Comparison of ENCODE assay signal across 13 cellular contexts in the genomic region with DNA sequence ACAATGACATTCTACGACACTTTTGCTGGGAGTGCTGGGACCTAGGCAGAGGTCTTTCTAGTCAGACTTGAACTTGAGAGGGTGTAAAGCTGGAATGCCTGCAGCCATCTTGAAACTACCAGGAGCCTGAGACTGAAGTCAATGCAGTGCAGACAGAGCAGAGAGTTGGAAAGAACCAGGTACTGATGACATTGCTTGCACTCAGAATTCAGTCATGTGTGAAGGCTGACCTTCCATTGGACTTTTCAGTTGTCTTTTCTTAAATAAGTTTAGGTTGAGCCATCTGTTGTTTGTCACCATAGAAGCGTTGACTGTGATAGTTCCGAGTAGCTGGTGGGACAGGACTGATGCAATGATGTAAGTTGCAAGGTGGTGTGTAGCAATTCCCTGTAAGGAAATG. TPM values are rescaled to one million over a fixed set of nuclear protein-coding genes. Genes with fewer than 3 reads are reported as not detected.
DNase-seq lines count a peak whose midpoint lies in the region; ATAC-seq lines count a peak whose summit lies in the region.
"Had no signal": no experiment of that assay in that cellular context is flagged by ENCODE, and none has a peak within 500 bp of the region (broad histone marks: within the 10 kb centered on the region; RNA-seq: fewer than 3 reads in every experiment).

No MANE protein-coding gene starts in this region.

- no peaks in the 10 kb centered on the region for H3K9me3 Mint-ChIP-seq in activated CD4-positive, alpha-beta T cell treated with anti-CD3 and anti-CD28 coated beads, Interleukin-2, amount 10 ng/mL, durations not matched to agents 24 days and 14 days
- H3K9me3 Mint-ChIP-seq in activated CD4-positive, alpha-beta T cell treated with anti-CD3 and anti-CD28 coated beads, Interleukin-2, amount 10 ng/mL, durations not matched to agents 7 days and 5 days = no peaks in the 10 kb centered on the region
- H3K9me3 Mint-ChIP-seq: CD8-positive, alpha-beta T cell had no signal

- POLR2A ChIA-PET in activated CD4-positive, alpha-beta T cell treated with anti-CD3 and anti-CD28 coated beads, Interleukin-2, amount 10 ng/mL, durations not matched to agents 7 days and 5 days (lab: Charles Lee) = no interaction called here

- CTCF ChIA-PET in activated CD4-positive, alpha-beta T cell treated with anti-CD3 and anti-CD28 coated beads, Interleukin-2, amount 10 ng/mL, durations not matched to agents 7 days and 5 days (lab: Charles Lee) = no interaction called here

- intact Hi-C loops in activated CD4-positive, alpha-beta T cell treated with anti-CD3 and anti-CD28 coated beads, Interleukin-2, amount 10 ng/mL, durations not matched to agents 24 days and 14 days (cut with micrococcal nuclease) = no loop called here

- H3K27ac Mint-ChIP-seq in activated CD4-positive, alpha-beta T cell treated with anti-CD3 and anti-CD28 coated beads, Interleukin-2, amount 10 ng/mL, durations not matched to agents 24 days and 14 days = no peak overlapping the region
- H3K27ac Mint-ChIP-seq in activated CD4-positive, alpha-beta T cell treated with anti-CD3 and anti-CD28 coated beads, Interleukin-2, amount 10 ng/mL, durations not matched to agents 7 days and 5 days = no peak overlapping the region
- H3K27ac Mint-ChIP-seq: CD8-positive, alpha-beta T cell; H9 had no signal

- no peak overlapping the region for H3K4me3 Mint-ChIP-seq in activated CD4-positive, alpha-beta T cell treated with anti-CD3 and anti-CD28 coated beads, Interleukin-2, amount 10 ng/mL, durations not matched to agents 24 days and 14 days
- H3K4me3 Mint-ChIP-seq in activated CD4-positive, alpha-beta T cell treated with anti-CD3 and anti-CD28 coated beads, Interleukin-2, amount 10 ng/mL, durations not matched to agents 7 days and 5 days = no peak overlapping the region
- H3K4me3 Mint-ChIP-seq: CD8-positive, alpha-beta T cell; H9 had no signal

- ATAC-seq in GM21529 (IDR thresholded peaks at IDR 0.05; ENCODE audit: unreplicated experiment) (no peak), left lobe of liver (no peak)
- ATAC-seq: A549; CD8-positive, alpha-beta T cell had no signal

- no peaks in the 10 kb centered on the region for H3K4me1 Mint-ChIP-seq in activated CD4-positive, alpha-beta T cell treated with anti-CD3 and anti-CD28 coated beads, Interleukin-2, amount 10 ng/mL, durations not matched to agents 24 days and 14 days
- peaks cover 2% of the 10 kb centered on the region for H3K4me1 Mint-ChIP-seq in activated CD4-positive, alpha-beta T cell treated with anti-CD3 and anti-CD28 coated beads, Interleukin-2, amount 10 ng/mL, durations not matched to agents 7 days and 5 days

- peaks cover 30% of the 10 kb centered on the region for H3K27me3 Mint-ChIP-seq in activated CD4-positive, alpha-beta T cell treated with anti-CD3 and anti-CD28 coated beads, Interleukin-2, amount 10 ng/mL, durations not matched to agents 24 days and 14 days
- H3K27me3 Mint-ChIP-seq in activated CD4-positive, alpha-beta T cell treated with anti-CD3 and anti-CD28 coated beads, Interleukin-2, amount 10 ng/mL, durations not matched to agents 7 days and 5 days = peaks cover 28% of the 10 kb centered on the region

- DNase-seq in activated CD4-positive, alpha-beta T cell treated with anti-CD3 and anti-CD28 coated beads, Interleukin-2, amount 10 ng/mL, durations not matched to agents 24 days and 14 days = peak; percentile 26
- DNase-seq in activated CD4-positive, alpha-beta T cell treated with anti-CD3 and anti-CD28 coated beads, Interleukin-2, amount 10 ng/mL, durations not matched to agents 7 days and 5 days = no peak
- peak; percentile 91 for DNase-seq in SK-N-DZ (ENCODE audit: low spot score)
- DNase-seq in renal cortical epithelial cell (ENCODE audit: low read depth) = peak; percentile 25
- DNase-seq in left lobe of liver (ENCODE audit: low spot score) = no peak
- DNase-seq: BE2C; CD8-positive, alpha-beta T cell; COR-L47; GOT3; H9 had no signal

- no peaks in the 10 kb centered on the region for H3K36me3 Mint-ChIP-seq in activated CD4-positive, alpha-beta T cell treated with anti-CD3 and anti-CD28 coated beads, Interleukin-2, amount 10 ng/mL, durations not matched to agents 24 days and 14 days (ENCODE audit: low read depth)
- H3K36me3 Mint-ChIP-seq in activated CD4-positive, alpha-beta T cell treated with anti-CD3 and anti-CD28 coated beads, Interleukin-2, amount 10 ng/mL, durations not matched to agents 7 days and 5 days (ENCODE audit: low read depth) = no peaks in the 10 kb centered on the region
- H3K36me3 Mint-ChIP-seq: CD8-positive, alpha-beta T cell had no signal

RNA-seq across cellular contexts. Expression of gene PLPP4, which starts 3.1 kb away (rescaled TPM):
- total RNA-seq in activated CD4-positive, alpha-beta T cell treated with anti-CD3 and anti-CD28 coated beads, Interleukin-2, amount 10 ng/mL, durations not matched to agents 24 days and 14 days = not detected in 2 replicates
- not detected for total RNA-seq in activated CD4-positive, alpha-beta T cell treated with anti-CD3 and anti-CD28 coated beads, Interleukin-2, amount 10 ng/mL, durations not matched to agents 7 days and 5 days
- 1.8 and 5.7 TPM in 2 replicates for polyA plus RNA-seq in SK-N-DZ (2014; cell fraction: cytosol; rRNA removed)
- polyA plus RNA-seq in SK-N-DZ (2014; cell fraction: nucleus; rRNA removed) = 0.98 and 2.2 TPM in 2 replicates
- total RNA-seq in renal cortical epithelial cell (20.0 and 30.3 TPM in 2 replicates), left lobe of liver (0.48 TPM)
- total RNA-seq: CD8-positive, alpha-beta T cell; H9 had no signal
- polyA plus RNA-seq: A549, AG04450 had no signal

Comparison
In these comparisons a context has a peak if more than half of its experiments do, and no peak if none do; other contexts are left out.
1. DNase-seq: peak in activated CD4-positive, alpha-beta T cell treated with anti-CD3 and anti-CD28 coated beads, Interleukin-2, amount 10 ng/mL, durations not matched to agents 24 days and 14 days (single experiment), SK-N-DZ (single experiment) and renal cortical epithelial cell (single experiment); none in activated CD4-positive, alpha-beta T cell treated with anti-CD3 and anti-CD28 coated beads, Interleukin-2, amount 10 ng/mL, durations not matched to agents 7 days and 5 days (single experiment) and left lobe of liver (single experiment).
2. RNA of gene PLPP4, which starts 3.1 kb away (total RNA-seq): 20.0 to 30.3 TPM in renal cortical epithelial cell; 0.48 TPM in left lobe of liver (single experiment), not detected in activated CD4-positive, alpha-beta T cell treated with anti-CD3 and anti-CD28 coated beads, Interleukin-2, amount 10 ng/mL, durations not matched to agents 24 days and 14 days and not detected in activated CD4-positive, alpha-beta T cell treated with anti-CD3 and anti-CD28 coated beads, Interleukin-2, amount 10 ng/mL, durations not matched to agents 7 days and 5 days; every median in the first group is over 10 times any median in the second.